In genomic region chr19:46603195-46603637, GRCh38 we compare ENCODE assay signal across 8 cellular contexts.
A peak's percentile ranks its signal among the peaks of the same experiment; 100 is the strongest.
DNase-seq lines count a peak whose midpoint lies in the region; ATAC-seq and TF ChIP-seq lines count a peak whose summit lies in the region.

No MANE protein-coding gene starts in this region.

- no peaks in the 10 kb centered on the region for H3K9me3 ChIP-seq in muscle layer of colon (ENCODE audit: low read length)

- peaks cover 26% of the 10 kb centered on the region for H3K36me3 ChIP-seq in muscle layer of colon (ENCODE audit: insufficient read depth, low read length)

- DNase-seq in AG20443 (ENCODE audit: low spot score) (peak; percentile 11), HuH-7 (ENCODE audit: low spot score) (peak; percentile 88), cardiac fibroblast (ENCODE audit: low read depth in 2 of 2) (no peak), NK-92 (lab: John Stamatoyannopoulos, UW; ENCODE audit: unreplicated experiment) (no peak), RPMI8226 (no peak)

- H3K4me3 ChIP-seq in cardiac fibroblast (replicated peaks in 1 of 2; ENCODE audit: low read depth in 2 of 2, low read length in 2 of 2): peak overlapping the region; percentile 98 to 99
- H3K4me3 ChIP-seq in muscle layer of colon (ENCODE audit: low read depth in 1 of 2, low read length in 2 of 2): peak overlapping the region; percentile 84 to 99

- peak overlapping the region; percentile 96 for H3K9ac ChIP-seq in muscle layer of colon (ENCODE audit: low read length)

- H3K4me1 ChIP-seq in muscle layer of colon (ENCODE audit: insufficient read depth, low read length): peaks cover 44% of the 10 kb centered on the region

- H3K27ac ChIP-seq in muscle layer of colon (ENCODE audit: low read depth, low read length): peak overlapping the region; percentile 91

- no peak for ATAC-seq in HG02678 (IDR thresholded peaks at IDR 0.05; ENCODE audit: unreplicated experiment)
- ATAC-seq in HG02884 (IDR thresholded peaks at IDR 0.05; ENCODE audit: unreplicated experiment): no peak

- no peak for TF ChIP-seq CTCF in cardiac fibroblast (IDR thresholded peaks at IDR 0.05; ENCODE audit: low read depth, low read length)

- no peaks in the 10 kb centered on the region for H3K27me3 ChIP-seq in muscle layer of colon (ENCODE audit: control insufficient read depth in 1 of 2, insufficient read depth in 2 of 2, low read length in 2 of 2)

Comparison
In these comparisons a context has a peak if more than half of its experiments do, and no peak if none do; other contexts are left out.
1. DNase-seq: peak in AG20443 (single experiment) and HuH-7 (single experiment); none in cardiac fibroblast (0 of 2), NK-92 (single experiment) and RPMI8226 (single experiment).